In genomic region chr11:44990665-44991064, GRCh38 we compare ENCODE assay signal across 12 cellular contexts. TPM values are rescaled to one million over a fixed set of nuclear protein-coding genes. Genes with fewer than 3 reads are reported as not detected.
DNase-seq lines count a peak whose midpoint lies in the region; ATAC-seq, FAIRE-seq and TF ChIP-seq lines count a peak whose summit lies in the region.
"Had no signal": no experiment of that assay in that cellular context is flagged by ENCODE, and none has a peak within 500 bp of the region (broad histone marks: within the 10 kb centered on the region; RNA-seq: fewer than 3 reads in every experiment).

No MANE protein-coding gene starts in this region.

- no peaks in the 10 kb centered on the region for H3K79me1 ChIP-seq in mesendoderm (ENCODE audit: low read length)

- no peak overlapping the region for H2AK5ac ChIP-seq in mesendoderm (ENCODE audit: low read length)

- TF ChIP-seq EP300 in SK-N-SH (IDR thresholded peaks at IDR 0.05; ENCODE audit: borderline replicate concordance in 1 of 2, low read depth in 1 of 2, low read length in 1 of 2) = no peak

- DNase-seq in SK-N-SH (no peak), Right ventricle myocardium inferior (ENCODE audit: missing footprints) (no peak), mesendoderm (no peak), NCI-H2081 (lab: John Stamatoyannopoulos, UW) (no peak), urothelium cell line (ENCODE audit: low spot score) (no peak), mesenteric fat pad (ENCODE audit: low spot score) (no peak)
- DNase-seq: NCI-H1930 had no signal

- no peak overlapping the region for H3K4me3 ChIP-seq in SK-N-SH (ENCODE audit: low read depth in 2 of 2, low read length in 1 of 2)
- no peak overlapping the region for H3K4me3 ChIP-seq in mesendoderm (ENCODE audit: low read length)
- H3K4me3 ChIP-seq: HAP-1, SJSA1 had no signal

- POLR2A ChIA-PET in SK-N-SH (lab: Yijun Ruan, JAX) = no interaction called here

- no peaks in the 10 kb centered on the region for H3K36me3 ChIP-seq in SK-N-SH (replicated peaks in 1 of 2; ENCODE audit: control insufficient read depth in 1 of 2, insufficient read depth in 2 of 2, low read length in 1 of 2)
- H3K36me3 ChIP-seq in mesendoderm (ENCODE audit: control insufficient read depth, insufficient read depth, low read length) = no peaks in the 10 kb centered on the region
- H3K36me3 ChIP-seq: HAP-1, SJSA1 had no signal

- H3K79me2 ChIP-seq in SK-N-SH (ENCODE audit: insufficient read depth) (no peaks in the 10 kb centered on the region), mesendoderm (ENCODE audit: control insufficient read depth, insufficient read depth, low read length) (no peaks in the 10 kb centered on the region)

- H4K5ac ChIP-seq in mesendoderm (ENCODE audit: low read length) = no peak overlapping the region

- H3K27ac ChIP-seq in SK-N-SH (ENCODE audit: low read depth in 2 of 2, low read length in 1 of 2) (peak overlapping the region in 1 of 2 experiments; percentile 4; a peak in 1 of 4 replicates), mesendoderm (ENCODE audit: low read depth, low read length) (no peak overlapping the region)
- H3K27ac ChIP-seq: 22Rv1, SJSA1 had no signal

- H2BK15ac ChIP-seq in mesendoderm (replicated peaks; ENCODE audit: low read depth) = no peak overlapping the region

- no peak for TF ChIP-seq RAD21 in SK-N-SH (IDR thresholded peaks at IDR 0.05; ENCODE audit: low read length)

- ATAC-seq in SK-N-SH treated with all-trans-retinoic acid at 6 μM for 48 hours = no peak
- peak; percentile 2 for ATAC-seq in Right ventricle myocardium inferior
- no peak for ATAC-seq in GM18870 (IDR thresholded peaks at IDR 0.05; ENCODE audit: unreplicated experiment)

- H2BK120ac ChIP-seq in mesendoderm (ENCODE audit: low read depth, low read length) = no peak overlapping the region

- H3K4me1 ChIP-seq in SK-N-SH (ENCODE audit: control insufficient read depth in 1 of 2, insufficient read depth in 2 of 2, low read depth in 1 of 2, low read length in 1 of 2) (peaks cover 0 to 24% of the 10 kb centered on the region in 2 experiments; a peak in 2 of 4 replicates), mesendoderm (ENCODE audit: control insufficient read depth, low read depth, low read length) (no peaks in the 10 kb centered on the region)
- H3K4me1 ChIP-seq: HAP-1, SJSA1 had no signal

- no peak overlapping the region for H3K4ac ChIP-seq in mesendoderm (ENCODE audit: low read depth, low read length)

- H4K8ac ChIP-seq in mesendoderm (ENCODE audit: low read depth, low read length) = no peak overlapping the region

- CTCF ChIA-PET in SK-N-SH (lab: Yijun Ruan, JAX) = interaction anchor here (1.2 to 2.9 kb wide), 3 partner anchors 40 to 113 kb away, joined by 3 to 8 read pairs (median 5); partner anchors contain the start of gene TP53I11

- H3K18ac ChIP-seq in mesendoderm (ENCODE audit: low read length) = no peak overlapping the region

- no peaks in the 10 kb centered on the region for H4K20me1 ChIP-seq in SK-N-SH (ENCODE audit: insufficient read depth)

- H3K27me3 ChIP-seq in SK-N-SH (ENCODE audit: insufficient read depth) = peaks cover 21% of the 10 kb centered on the region
- no peaks in the 10 kb centered on the region for H3K27me3 ChIP-seq in mesendoderm (ENCODE audit: insufficient read depth, low read length, poor library complexity)

- no peaks in the 10 kb centered on the region for H3F3A ChIP-seq in SK-N-SH (replicated peaks; ENCODE audit: insufficient read depth)

- H2BK5ac ChIP-seq in mesendoderm (ENCODE audit: low read length) = no peak overlapping the region

- no peak overlapping the region for H2AFZ ChIP-seq in SK-N-SH (ENCODE audit: low read depth)

- H3K23ac ChIP-seq in mesendoderm (ENCODE audit: low read length) = no peak overlapping the region

- no peak for FAIRE-seq in urothelium cell line (lab: Jason Lieb, UNC)

- WGBS in SK-N-SH (ENCODE audit: low lambda C conversion rate) = 67% methylated on average over 5 of the region's 5 CpGs
- WGBS in mesendoderm (ENCODE audit: extremely low coverage, insufficient coverage, low lambda C conversion rate) = no CpG with 5 or more reads among the region's 5 CpGs

- H3K56ac ChIP-seq in mesendoderm (ENCODE audit: low read length) = peak overlapping the region; percentile 10

- no peak overlapping the region for H3K9ac ChIP-seq in SK-N-SH
- H3K9ac ChIP-seq in mesendoderm (ENCODE audit: low read length) = no peak overlapping the region

- H3K9me2 ChIP-seq in SK-N-SH = no peaks in the 10 kb centered on the region

- intact Hi-C loops in Right ventricle myocardium inferior (cut with DNase I) = loop anchor here (5.0 kb wide), 1 partner anchor 38 kb away; the partner anchor contains the start of gene TP53I11

- H3K9me3 ChIP-seq in SK-N-SH = no peaks in the 10 kb centered on the region
- H3K9me3 ChIP-seq: HAP-1, SJSA1 had no signal

- TF ChIP-seq CTCF in SK-N-SH (IDR thresholded peaks at IDR 0.05) = no peak

- no peak overlapping the region for H3K4me2 ChIP-seq in SK-N-SH
- H3K4me2 ChIP-seq in mesendoderm (ENCODE audit: low read length) = no peak overlapping the region

TF ChIP-seq in SK-N-SH, 30 proteins besides CTCF, POLR2A, EP300 and RAD21:
- peak; percentile 41; the same call in 1 of the 2 replicates for TF ChIP-seq GATA2 (CRISPR knock-in tag; IDR thresholded peaks at IDR 0.05)
- no peak for TF ChIP-seq RFX5 (IDR thresholded peaks at IDR 0.05; ENCODE audit: low read length)

TF ChIP-seq in SK-N-SH treated with all-trans-retinoic acid at 6 μM for 48 hours, 23 proteins besides CTCF, POLR2A, EP300 and RAD21:
- TF ChIP-seq TOX (CRISPR knock-in tag; IDR thresholded peaks at IDR 0.05; ENCODE audit: borderline replicate concordance) (no peak), PATZ1 (CRISPR knock-in tag; IDR thresholded peaks at IDR 0.05; ENCODE audit: borderline replicate concordance) (no peak), TCF4 (CRISPR knock-in tag; IDR thresholded peaks at IDR 0.05; ENCODE audit: borderline replicate concordance) (no peak), PPARA (CRISPR knock-in tag; IDR thresholded peaks at IDR 0.05; ENCODE audit: borderline replicate concordance) (no peak)

RNA-seq across cellular contexts. Expression of gene TP53I11, which starts 40.0 kb away (rescaled TPM):
- 6.0 and 6.6 TPM in 2 replicates for polyA plus RNA-seq in SK-N-SH (2012; rRNA removed)
- polyA plus RNA-seq in SK-N-SH (2012; cell fraction: cytosol; rRNA removed) = 3.0 and 4.5 TPM in 2 replicates
- polyA plus RNA-seq in SK-N-SH (2012; cell fraction: nucleus; rRNA removed) = 8.3 and 15.2 TPM in 2 replicates
- total RNA-seq in Right ventricle myocardium inferior (59.1 TPM), mesenteric fat pad (133 TPM)
- polyA plus RNA-seq in mesendoderm (2013, experiment 1 of 2) = 23.1 TPM
- 24.6 TPM for polyA plus RNA-seq in mesendoderm (2013, experiment 2 of 2)
